17 cellular contexts compared by ENCODE assay signal in the genomic region with DNA sequence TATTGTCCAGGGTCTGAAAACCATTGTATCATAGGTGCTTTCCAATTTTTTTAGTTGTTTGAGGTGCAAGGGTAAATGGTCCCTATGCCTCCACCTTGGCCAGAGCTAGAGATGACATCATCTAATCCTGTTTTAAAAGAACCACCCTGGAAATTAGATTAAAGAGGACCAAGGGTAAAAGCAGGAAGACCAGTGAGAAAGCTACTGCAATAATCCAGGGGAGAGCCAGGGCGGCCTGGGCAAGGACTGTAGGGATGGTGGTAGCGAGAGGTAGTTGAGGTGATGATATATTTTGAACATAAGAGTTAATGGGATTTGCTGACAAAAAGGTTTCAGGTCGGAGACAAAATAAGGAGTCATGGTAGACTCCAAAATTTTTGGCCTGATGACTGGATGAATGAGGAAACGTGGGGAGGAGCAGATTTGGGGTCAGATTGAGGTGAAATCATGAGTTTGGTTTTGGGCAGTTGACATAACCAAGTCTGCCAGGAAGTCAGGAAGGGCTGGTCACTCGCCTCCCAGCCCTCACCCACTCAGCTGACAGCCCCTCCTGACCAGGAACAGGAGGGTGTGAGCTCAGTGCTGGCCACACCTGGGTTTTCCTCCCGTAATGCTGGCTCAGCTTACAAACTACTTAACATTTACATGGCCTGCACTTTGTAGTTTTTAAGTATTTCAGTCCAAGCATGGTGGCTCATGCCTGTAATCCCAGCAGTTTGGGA. TPM values are rescaled to one million over a fixed set of nuclear protein-coding genes. Genes with fewer than 3 reads are reported as not detected.
DNase-seq lines count a peak whose midpoint lies in the region; ATAC-seq, FAIRE-seq and TF ChIP-seq lines count a peak whose summit lies in the region.
"Had no signal": no experiment of that assay in that cellular context is flagged by ENCODE, and none has a peak within 500 bp of the region (broad histone marks: within the 10 kb centered on the region; RNA-seq: fewer than 3 reads in every experiment).

No MANE protein-coding gene starts in this region.

- H3K27ac ChIP-seq in kidney (ENCODE audit: low read depth in 2 of 2, low read length in 2 of 2) (no peak overlapping the region), gastroesophageal sphincter (no peak overlapping the region)

- DNase-seq in M059J (ENCODE audit: low read depth) (peak; percentile 20), NCI-H82 treated with DMSO at 0.1 percent for 48 hours (lab: John Stamatoyannopoulos, UW; ENCODE audit: unreplicated experiment) (peak; percentile 48), kidney (peak; percentile 83), omental fat pad (ENCODE audit: low spot score) (no peak), DMS114 treated with DMSO at 0.1 percent for 48 hours (lab: John Stamatoyannopoulos, UW; ENCODE audit: unreplicated experiment) (no peak)
- DNase-seq in activated CD4-positive, CD25-positive, alpha-beta regulatory T cell treated with anti-CD3 and anti-CD28 coated beads, Interleukin-2, amount 50 U/mL, for 72 hours = no peak
- DNase-seq: DMS 273 treated with DMSO at 0.1 percent for 48 hours, EL, Karpas-422, NCI-H1436 treated with DMSO at 0.1 percent for 48 hours, NCI-H2081, NCI-H510A treated with DMSO at 0.1 percent for 48 hours had no signal

- ATAC-seq in omental fat pad (ENCODE audit: low FRiP score) (peak; percentile 8), gastroesophageal sphincter (no peak)

- H3K36me3 ChIP-seq in kidney (ENCODE audit: control insufficient read depth in 1 of 2, insufficient read depth in 2 of 2, low read length in 2 of 2) (no peaks in the 10 kb centered on the region), gastroesophageal sphincter (no peaks in the 10 kb centered on the region)

- H3K27me3 ChIP-seq in gastroesophageal sphincter = peaks cover 19% of the 10 kb centered on the region

- TF ChIP-seq CTCF in kidney (IDR thresholded peaks at IDR 0.05; ENCODE audit: borderline replicate concordance, extremely low read depth, insufficient read depth) (no peak), omental fat pad (IDR thresholded peaks at IDR 0.05) (no peak), gastroesophageal sphincter (IDR thresholded peaks at IDR 0.05) (no peak)

- TF ChIP-seq POLR2A in gastroesophageal sphincter (IDR thresholded peaks at IDR 0.05) = no peak

- TF ChIP-seq EP300 in gastroesophageal sphincter (IDR thresholded peaks at IDR 0.05) = no peak

- no peak overlapping the region for H3K9ac ChIP-seq in kidney (ENCODE audit: low read length in 2 of 2)

- FAIRE-seq in kidney (lab: Jason Lieb, UNC) = no peak

- intact Hi-C loops in kidney (cut with DNase I) = no loop called here

- H3K9me3 ChIP-seq in kidney (ENCODE audit: control insufficient read depth in 1 of 2, low read length in 2 of 2) = no peaks in the 10 kb centered on the region
- no peaks in the 10 kb centered on the region for H3K9me3 ChIP-seq in gastroesophageal sphincter

- H3K4me1 ChIP-seq in kidney (ENCODE audit: control insufficient read depth in 1 of 2, insufficient read depth in 1 of 2, low read depth in 1 of 2, low read length in 2 of 2) (no peaks in the 10 kb centered on the region), gastroesophageal sphincter (peaks cover 0 to 6% (median 0%) of the 10 kb centered on the region in 3 donors)

- WGBS in gastroesophageal sphincter (ENCODE audit: low coverage in 1 of 2), 2 donors = 55% methylated on average over 6 of the region's 6 CpGs

- H3K4me3 ChIP-seq in kidney (ENCODE audit: low read length in 2 of 2) (no peak overlapping the region), gastroesophageal sphincter (no peak overlapping the region)

RNA-seq across cellular contexts. Expression of a gene that starts 23.0 kb away (rescaled TPM):
- 17.2 and 26.1 TPM in 2 replicates for total RNA-seq in M059J (2014; rRNA removed; shearing (Covaris generic))
- 3.5 TPM for total RNA-seq in kidney
- 1.4 TPM for polyA plus RNA-seq in kidney (ENCODE audit: insufficient read depth, low read depth, low replicate concordance)
- 10 to 100 TPM in 1 of 4 donors, 1 to 10 TPM in 3; 1.1 to 10.2 (median 2.0) TPM for total RNA-seq in omental fat pad
- 1 to 10 TPM; 2.7 to 5.8 (median 3.8) TPM for total RNA-seq in gastroesophageal sphincter
- total RNA-seq: OCI-LY7 had no signal

RNA-seq across cellular contexts. Expression of a gene that starts 42.9 kb away (rescaled TPM):
- not detected in 2 replicates for total RNA-seq in M059J (2014; rRNA removed; shearing (Covaris generic))
- total RNA-seq in kidney (not detected), omental fat pad (under 1 TPM in 1 of 4 donors, not detected in 3; 0.47 TPM), gastroesophageal sphincter (under 1 TPM in 1 of 4 donors, not detected in 3; 0.13 TPM)
- 0.80 TPM for polyA plus RNA-seq in kidney (ENCODE audit: insufficient read depth, low read depth, low replicate concordance)
- total RNA-seq: H4 had no signal
- polyA plus RNA-seq: AG04450, BJ had no signal

RNA-seq across cellular contexts. Expression of a gene that starts 46.8 kb away (rescaled TPM):
- 0.05 and 0.32 TPM in 2 replicates for total RNA-seq in M059J (2014; rRNA removed; shearing (Covaris generic))
- total RNA-seq in kidney (0.25 TPM), omental fat pad (under 1 TPM in 2 of 4 donors, not detected in 2; 0.28 to 0.47 TPM), gastroesophageal sphincter (1 to 10 TPM in 1 of 4 donors, under 1 TPM in 3; 0.25 to 1.0 (median 0.49) TPM)
- 0.54 TPM for polyA plus RNA-seq in kidney (ENCODE audit: insufficient read depth, low read depth, low replicate concordance)
- total RNA-seq: H4 had no signal
- polyA plus RNA-seq: BJ had no signal

RNA-seq across cellular contexts. Expression of a gene that starts 52.8 kb away (rescaled TPM):
- not detected in 2 replicates for total RNA-seq in M059J (2014; rRNA removed; shearing (Covaris generic))
- 234 TPM for total RNA-seq in kidney
- 27.8 TPM for polyA plus RNA-seq in kidney (ENCODE audit: insufficient read depth, low read depth, low replicate concordance)
- not detected for total RNA-seq in omental fat pad
- total RNA-seq in gastroesophageal sphincter = 10 to 100 TPM in 1 of 4 donors, under 1 TPM in 2, not detected in 1; 0.23 to 11.1 (median 0.78) TPM
- total RNA-seq: H4 had no signal
- polyA plus RNA-seq: AG04450, BJ had no signal

Comparison
In these comparisons a context has a peak if more than half of its experiments do, and no peak if none do; other contexts are left out.
1. DNase-seq: peak in M059J (single experiment), NCI-H82 treated with DMSO at 0.1 percent for 48 hours (single experiment) and kidney (single experiment); none in omental fat pad (single experiment), DMS114 treated with DMSO at 0.1 percent for 48 hours (single experiment) and activated CD4-positive, CD25-positive, alpha-beta regulatory T cell treated with anti-CD3 and anti-CD28 coated beads, Interleukin-2, amount 50 U/mL, for 72 hours (single experiment).